In the genomic region with DNA sequence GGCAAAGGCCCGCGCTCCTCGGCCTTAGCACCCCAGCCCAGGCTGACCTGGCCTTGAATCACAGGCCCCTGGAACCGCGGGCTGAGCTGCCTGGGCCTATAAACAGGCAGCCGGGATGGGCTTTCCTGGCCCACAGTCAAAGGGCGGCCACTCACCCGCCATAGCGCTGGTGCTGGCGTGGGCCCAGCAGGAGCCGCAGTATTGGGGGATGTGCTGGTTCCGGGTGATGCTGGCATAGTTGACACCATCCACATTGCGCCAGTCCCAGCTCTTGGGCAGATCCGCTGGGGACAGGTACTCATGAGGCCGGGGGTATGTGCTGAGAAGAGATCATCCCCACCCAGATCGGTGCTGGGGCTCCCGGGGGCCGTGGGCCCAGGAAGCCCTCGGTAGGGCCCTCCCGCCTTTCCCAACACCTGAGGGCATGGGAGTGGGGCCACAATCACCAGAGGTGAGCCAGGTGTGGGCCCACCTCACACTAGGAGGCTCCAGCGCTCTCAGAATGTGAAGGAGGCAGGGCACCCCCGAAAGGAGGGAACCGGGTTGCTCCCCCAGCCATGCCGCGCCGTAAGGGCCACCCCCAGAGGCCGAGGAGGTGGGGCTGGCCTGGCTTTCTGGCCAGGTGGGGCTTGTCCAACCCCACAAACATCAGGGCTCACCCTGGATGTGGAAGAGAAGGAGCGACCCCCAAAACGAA, we compare ENCODE assay signal across 8 cellular contexts. TPM values are rescaled to one million over a fixed set of nuclear protein-coding genes. Genes with fewer than 3 reads are reported as not detected.
DNase-seq lines count a peak whose midpoint lies in the region; ATAC-seq and TF ChIP-seq lines count a peak whose summit lies in the region.

No MANE protein-coding gene starts in this region.

- H3K4me1 ChIP-seq in testis = peaks cover 9% of the 10 kb centered on the region

- H3K27me3 Mint-ChIP-seq in activated naive CD4-positive, alpha-beta T cell treated with anti-CD3 and anti-CD28 coated beads, Interleukin-2, amount 10 ng/mL, durations not matched to agents 7 days and 5 days = peaks cover 31% of the 10 kb centered on the region

- WGBS in testis, 2 donors = 57% methylated on average over 23 of the region's 29 CpGs; no CpG with 5 or more reads in 1 of the 2 donors

- H3K4me3 ChIP-seq in astrocyte of the spinal cord (ENCODE audit: low read depth, low read length) (peak overlapping the region; percentile 46), kidney epithelial cell (ENCODE audit: low read depth, low read length) (peak overlapping the region; percentile 72), testis (peak overlapping the region; percentile 57 to 70)

- TF ChIP-seq POLR2A in testis (IDR thresholded peaks at IDR 0.05) = no peak

- peak; percentile 30 for DNase-seq in activated naive CD4-positive, alpha-beta T cell treated with anti-CD3 and anti-CD28 coated beads, Interleukin-2, amount 10 ng/mL, durations not matched to agents 7 days and 5 days
- DNase-seq in activated naive CD4-positive, alpha-beta T cell treated with Interleukin-2 at 50 U/mL for 16 hours = no peak
- DNase-seq in astrocyte of the spinal cord (ENCODE audit: low read depth, low spot score) = no peak
- DNase-seq in kidney epithelial cell (ENCODE audit: low read depth) = no peak
- no peak for DNase-seq in testis
- DNase-seq in SHP77 (lab: John Stamatoyannopoulos, UW) = no peak

- no peaks in the 10 kb centered on the region for H3K9me3 ChIP-seq in testis

- peaks cover 57% of the 10 kb centered on the region for H3K4me1 Mint-ChIP-seq in activated naive CD4-positive, alpha-beta T cell treated with anti-CD3 and anti-CD28 coated beads, Interleukin-2, amount 10 ng/mL, durations not matched to agents 7 days and 5 days

- H3K4me3 Mint-ChIP-seq in activated naive CD4-positive, alpha-beta T cell treated with anti-CD3 and anti-CD28 coated beads, Interleukin-2, amount 10 ng/mL, durations not matched to agents 7 days and 5 days = peak overlapping the region; percentile 79

- CTCF ChIA-PET in activated naive CD4-positive, alpha-beta T cell treated with anti-CD3 and anti-CD28 coated beads, Interleukin-2, amount 10 ng/mL, durations not matched to agents 7 days and 5 days (lab: Charles Lee) = no interaction called here

- H3K27me3 ChIP-seq in kidney epithelial cell (ENCODE audit: control insufficient read depth, insufficient read depth, low read length) (no peaks in the 10 kb centered on the region), testis (no peaks in the 10 kb centered on the region)

- intact Hi-C loops in testis (cut with DNase I; ENCODE audit: low total_unique reads) = no loop called here

- ATAC-seq in HG03442 (IDR thresholded peaks at IDR 0.05; ENCODE audit: unreplicated experiment) = no peak
- ATAC-seq in GM18868 (IDR thresholded peaks at IDR 0.05; ENCODE audit: unreplicated experiment) = no peak

- in situ Hi-C loops in astrocyte of the spinal cord (cut with HindIII; ENCODE audit: low sequenced_read_pairs) = no loop called here

- TF ChIP-seq CTCF in astrocyte of the spinal cord (IDR thresholded peaks at IDR 0.05; ENCODE audit: low read depth, low read length) (no peak), kidney epithelial cell (IDR thresholded peaks at IDR 0.05; ENCODE audit: insufficient read depth, low read length, poor library complexity, severe bottlenecking) (no peak), testis (IDR thresholded peaks at IDR 0.05) (no peak)

- no peaks in the 10 kb centered on the region for H3K9me3 Mint-ChIP-seq in activated naive CD4-positive, alpha-beta T cell treated with anti-CD3 and anti-CD28 coated beads, Interleukin-2, amount 10 ng/mL, durations not matched to agents 7 days and 5 days

- peaks cover 22% of the 10 kb centered on the region for H3K36me3 Mint-ChIP-seq in activated naive CD4-positive, alpha-beta T cell treated with anti-CD3 and anti-CD28 coated beads, Interleukin-2, amount 10 ng/mL, durations not matched to agents 7 days and 5 days

- H3K27ac ChIP-seq in testis = peak overlapping the region; percentile 65 to 68

- H3K36me3 ChIP-seq in kidney epithelial cell (ENCODE audit: control insufficient read depth, insufficient read depth, low read length) (no peaks in the 10 kb centered on the region), testis (ENCODE audit: low read depth, missing control alignments) (no peaks in the 10 kb centered on the region)

- peak overlapping the region; percentile 56 for H3K27ac Mint-ChIP-seq in activated naive CD4-positive, alpha-beta T cell treated with anti-CD3 and anti-CD28 coated beads, Interleukin-2, amount 10 ng/mL, durations not matched to agents 7 days and 5 days

RNA-seq across cellular contexts. Expression of gene CTSZ, which starts 0.7 kb away (rescaled TPM):
- 109 and 121 TPM in 2 replicates for total RNA-seq in kidney epithelial cell
- 10 to 100 TPM; 49.4 to 77.4 TPM for total RNA-seq in testis
- polyA plus RNA-seq in testis (ENCODE audit: insufficient read depth, low read depth, low replicate concordance) = 120 TPM

RNA-seq across cellular contexts. Expression of gene TUBB1, which starts 12.9 kb away (rescaled TPM):
- total RNA-seq in kidney epithelial cell = not detected in 2 replicates
- under 1 TPM; 0.25 to 0.55 TPM for total RNA-seq in testis
- 1.3 TPM for polyA plus RNA-seq in testis (ENCODE audit: insufficient read depth, low read depth, low replicate concordance)

RNA-seq across cellular contexts. Expression of gene NELFCD, which starts 25.3 kb away (rescaled TPM):
- 43.7 and 49.2 TPM in 2 replicates for total RNA-seq in kidney epithelial cell
- 100 to 1,000 TPM; 103 to 123 TPM for total RNA-seq in testis
- polyA plus RNA-seq in testis (ENCODE audit: insufficient read depth, low read depth, low replicate concordance) = 105 TPM

RNA-seq across cellular contexts. Expression of gene ATP5F1E, which starts 25.8 kb away (rescaled TPM):
- 26.9 and 33.8 TPM in 2 replicates for total RNA-seq in kidney epithelial cell
- total RNA-seq in testis = 10 to 100 TPM; 24.6 to 25.5 TPM
- 76.0 TPM for polyA plus RNA-seq in testis (ENCODE audit: insufficient read depth, low read depth, low replicate concordance)

RNA-seq across cellular contexts. Expression of gene PRELID3B, which starts 36.3 kb away (rescaled TPM):
- total RNA-seq in kidney epithelial cell (61.5 and 79.3 TPM in 2 replicates), testis (10 to 100 TPM; 29.1 to 35.3 TPM)
- polyA plus RNA-seq in testis (ENCODE audit: insufficient read depth, low read depth, low replicate concordance) = 54.3 TPM
